9 cellular contexts compared by ENCODE assay signal in genomic region chr1:14924012-14924452, GRCh38.
A peak's percentile ranks its signal among the peaks of the same experiment; 100 is the strongest.
DNase-seq lines count a peak whose midpoint lies in the region; ATAC-seq, FAIRE-seq and TF ChIP-seq lines count a peak whose summit lies in the region.
"Had no signal": no experiment of that assay in that cellular context is flagged by ENCODE, and none has a peak within 500 bp of the region (broad histone marks: within the 10 kb centered on the region; RNA-seq: fewer than 3 reads in every experiment).

No MANE protein-coding gene starts in this region.

- ATAC-seq in GM18868 (IDR thresholded peaks at IDR 0.05; ENCODE audit: unreplicated experiment), result peak; percentile 51

- H3K4me1 ChIP-seq in A673 (ENCODE audit: insufficient read depth, low read length, poor library complexity, severe bottlenecking), result no peaks in the 10 kb centered on the region
- peaks cover 0 to 15% of the 10 kb centered on the region in 2 donors for H3K4me1 ChIP-seq in ascending aorta

- FAIRE-seq in RCC 7860 (lab: Jason Lieb, UNC), result no peak
- FAIRE-seq: colon had no signal

- H3K36me3 ChIP-seq in A673 (ENCODE audit: insufficient read depth, low read length, poor library complexity, severe bottlenecking) (no peaks in the 10 kb centered on the region), ascending aorta (no peaks in the 10 kb centered on the region)

- DNase-seq in A673 (ENCODE audit: low spot score), result peak; percentile 62
- peak; percentile 64 for DNase-seq in RCC 7860 (ENCODE audit: low spot score)
- DNase-seq in ascending aorta (ENCODE audit: low spot score in 2 of 2), result peak in 1 of 2 donors; percentile 83
- peak; percentile 96 for DNase-seq in hepatic stellate cell (ENCODE audit: low spot score)
- DNase-seq in skeletal muscle cell (ENCODE audit: low read depth), result no peak
- no peak for DNase-seq in GM19240 (ENCODE audit: insufficient read length, low spot score)
- no peak for DNase-seq in NCI-H2029 (lab: John Stamatoyannopoulos, UW)

- BruUV-seq in A673 (replicated peaks; lab: Mats Ljungman, UMichigan), result no TSS peak

- H3K27me3 ChIP-seq in A673 (replicated peaks; ENCODE audit: insufficient read depth, low read depth, low read length, poor library complexity) (peaks cover 10% of the 10 kb centered on the region), ascending aorta (no peaks in the 10 kb centered on the region)

- TF ChIP-seq CTCF in A673 (conservative IDR thresholded peaks at IDR 0.05; ENCODE audit: low read depth, low read length) (no peak), ascending aorta (IDR thresholded peaks at IDR 0.05) (no peak)

- H3K9me3 ChIP-seq in A673 (ENCODE audit: low read depth, low read length, poor library complexity, severe bottlenecking) (no peaks in the 10 kb centered on the region), ascending aorta (no peaks in the 10 kb centered on the region)

- CTCF ChIA-PET in A673 (lab: Charles Lee), result no interaction called here

- peak overlapping the region; percentile 58 for H3K4me3 ChIP-seq in A673 (ENCODE audit: low read depth, low read length, poor library complexity, severe bottlenecking)
- H3K4me3 ChIP-seq in ascending aorta, result peak overlapping the region; percentile 77 to 91
- peak overlapping the region; percentile 58 for H3K4me3 ChIP-seq in skeletal muscle cell (ENCODE audit: low read depth, low read length)

- intact Hi-C loops in A673 (cut with micrococcal nuclease; ENCODE audit: unreplicated experiment), result no loop called here
- intact Hi-C loops in ascending aorta (cut with DNase I), result loop anchor here (1.0 to 10.0 kb wide), 4 partner anchors 21 to 231 kb away; partner anchors contain the start of gene TMEM51

- POLR2A ChIA-PET in A673 (lab: Charles Lee; ENCODE audit: low non-redundant PET), result no interaction called here

- H3K27ac ChIP-seq in A673 (ENCODE audit: low read depth, low read length, poor library complexity, severe bottlenecking), result no peak overlapping the region
- peak overlapping the region; percentile 74 to 85 for H3K27ac ChIP-seq in ascending aorta

Comparison
In these comparisons a context has a peak if more than half of its experiments do, and no peak if none do; other contexts are left out.
1. DNase-seq: peak in A673 (single experiment), RCC 7860 (single experiment) and hepatic stellate cell (single experiment); none in skeletal muscle cell (single experiment), GM19240 (single experiment) and NCI-H2029 (single experiment).
2. Peak in every context shown above with its lines, with median percentiles within 50 percentile points of each other: H3K4me3 ChIP-seq.